30 cellular contexts compared by ENCODE assay signal in the genomic region with DNA sequence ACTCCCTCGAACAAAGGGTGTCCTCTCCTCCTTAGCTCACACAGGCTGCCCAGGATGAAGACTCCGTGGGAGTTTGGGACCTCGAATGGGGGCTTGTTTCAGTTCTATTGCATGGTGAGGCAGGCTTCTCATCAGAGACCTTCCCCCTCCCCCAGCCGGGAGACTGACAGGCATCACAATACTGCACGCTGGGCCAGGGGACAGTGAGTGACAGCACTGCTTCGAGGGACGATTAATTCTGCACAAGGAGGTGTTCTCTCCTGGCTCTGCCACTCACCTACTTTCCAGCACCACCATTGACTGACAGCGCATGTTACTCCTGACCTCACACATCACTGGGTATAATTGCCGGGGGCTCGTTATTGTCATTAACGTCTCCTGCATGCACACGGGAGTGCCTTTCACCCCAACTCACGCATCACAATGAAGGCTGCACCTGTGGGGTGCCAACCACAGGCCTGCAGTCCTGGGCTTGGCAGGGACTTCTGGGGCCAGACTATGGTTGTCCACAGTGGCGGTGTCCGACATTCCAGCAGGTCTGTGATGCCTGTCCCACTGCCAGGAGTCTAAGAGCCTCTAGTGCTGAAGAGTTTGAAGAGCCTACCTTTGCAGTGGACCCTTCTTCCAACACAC.
"Had no signal": no experiment of that assay in that cellular context is flagged by ENCODE, and none has a peak within 500 bp of the region (broad histone marks: within the 10 kb centered on the region; RNA-seq: fewer than 3 reads in every experiment).

No MANE protein-coding gene starts in this region.

- H3K9me3 Mint-ChIP-seq: natural killer cell treated with Interleukin-12 subunit alpha and Interleukin-12 subunit beta and Interleukin-15 and Interleukin-18, amount 100 ng/mL, for 72 hours had no signal

- H2AFZ ChIP-seq: hepatocyte had no signal

- H3K27ac ChIP-seq: hepatocyte, left lung, lower lobe of right lung, ovary, right atrium auricular region, right lobe of liver, transverse colon, upper lobe of left lung, vagina had no signal

- H3K9me3 ChIP-seq: lower lobe of right lung, ovary, right lobe of liver, transverse colon, upper lobe of left lung, vagina had no signal

- H3K36me3 Mint-ChIP-seq: immature natural killer cell; natural killer cell treated with Interleukin-12 subunit alpha and Interleukin-12 subunit beta and Interleukin-15 and Interleukin-18, amount 100 ng/mL, for 72 hours; stimulated activated memory B cell treated with anti-CD40 and anti-IgM and Interleukin-4, amounts not matched to agents 10 μg/mL and 1 μg/mL and 100 μg/mL, for 72 hours had no signal

- H3K4me1 Mint-ChIP-seq: immature natural killer cell; mesothelial cell of epicardium; naive thymus-derived CD4-positive, alpha-beta T cell; neural crest cell; stimulated activated memory B cell treated with anti-CD40 and anti-IgM and Interleukin-4, amounts not matched to agents 10 μg/mL and 1 μg/mL and 100 μg/mL, for 72 hours; stimulated activated naive CD8-positive, alpha-beta T cell treated with anti-CD3 and anti-CD28 coated beads, Interleukin-15, amount 100 ng/mL, for 72 hours had no signal

- H3K36me3 ChIP-seq: left lung, lower lobe of right lung, ovary, right atrium auricular region, right lobe of liver, transverse colon, upper lobe of left lung, vagina had no signal

- H3K4me1 ChIP-seq: left lung, lower lobe of right lung, right atrium auricular region, right lobe of liver, transverse colon, upper lobe of left lung, vagina had no signal

- H3K79me2 ChIP-seq: hepatocyte had no signal

- FAIRE-seq: islet of Langerhans, kidney had no signal

- H3K27ac Mint-ChIP-seq: immature natural killer cell; mesothelial cell of epicardium; naive thymus-derived CD4-positive, alpha-beta T cell; natural killer cell treated with Interleukin-12 subunit alpha and Interleukin-12 subunit beta and Interleukin-15 and Interleukin-18, amount 100 ng/mL, for 72 hours; progenitor cell of endocrine pancreas; stimulated activated memory B cell treated with anti-CD40 and anti-IgM and Interleukin-4, amounts not matched to agents 10 μg/mL and 1 μg/mL and 100 μg/mL, for 72 hours; stimulated activated naive CD8-positive, alpha-beta T cell treated with anti-CD3 and anti-CD28 coated beads, Interleukin-15, amount 100 ng/mL, for 72 hours had no signal

- H3K4me2 ChIP-seq: hepatocyte, smooth muscle cell had no signal

- H3K4me3 Mint-ChIP-seq: immature natural killer cell; mesothelial cell of epicardium; naive thymus-derived CD4-positive, alpha-beta T cell; natural killer cell treated with Interleukin-12 subunit alpha and Interleukin-12 subunit beta and Interleukin-15 and Interleukin-18, amount 100 ng/mL, for 72 hours; neural crest cell; stimulated activated memory B cell treated with anti-CD40 and anti-IgM and Interleukin-4, amounts not matched to agents 10 μg/mL and 1 μg/mL and 100 μg/mL, for 72 hours; stimulated activated naive CD8-positive, alpha-beta T cell treated with anti-CD3 and anti-CD28 coated beads, Interleukin-15, amount 100 ng/mL, for 72 hours had no signal

- H3K27me3 ChIP-seq: hepatocyte, left lung, ovary, right atrium auricular region, right lobe of liver, transverse colon, upper lobe of left lung, vagina had no signal

- H3K27me3 Mint-ChIP-seq: stimulated activated memory B cell treated with anti-CD40 and anti-IgM and Interleukin-4, amounts not matched to agents 10 μg/mL and 1 μg/mL and 100 μg/mL, for 72 hours; stimulated activated naive CD8-positive, alpha-beta T cell treated with anti-CD3 and anti-CD28 coated beads, Interleukin-15, amount 100 ng/mL, for 72 hours had no signal

- DNase-seq: immature natural killer cell; kidney; left colon; left lung; lower lobe of right lung; mammary epithelial cell; mesenchymal stem cell; mucosa of descending colon; naive thymus-derived CD4-positive, alpha-beta T cell; ovary; right lobe of liver; stimulated activated CD4-positive, alpha-beta T cell treated with anti-CD3 and anti-CD28 coated beads, Interleukin-1b, Interleukin-23, amount 100 ng/mL, for 48 hours; stimulated activated CD4-positive, alpha-beta T cell treated with anti-CD3 and anti-CD28 coated beads, Interleukin-2, amount 100 ng/mL, for 48 hours; stimulated activated CD4-positive, alpha-beta T cell treated with anti-CD3 and anti-CD28 coated beads, Interleukin-4, amount 100 ng/mL, for 4 hours; stimulated activated CD8-positive, alpha-beta memory T cell treated with anti-CD3 and anti-CD28 coated beads, Interleukin-4, amount 100 ng/mL, for 48 hours; stimulated activated naive CD4-positive, alpha-beta T cell treated with Interleukin-2 at 50 U/mL for 16 hours; stimulated activated naive CD8-positive, alpha-beta T cell treated with anti-CD3 and anti-CD28 coated beads, Interleukin-15, amount 100 ng/mL, for 72 hours; substantia nigra; transverse colon; upper lobe of left lung had no signal

- H3K4me3 ChIP-seq: hepatocyte, left lung, lower lobe of right lung, mucosa of descending colon, ovary, right atrium auricular region, right lobe of liver, smooth muscle cell, transverse colon, upper lobe of left lung, vagina had no signal
